Comparison of ENCODE assay signal across 16 cellular contexts in the genomic region with DNA sequence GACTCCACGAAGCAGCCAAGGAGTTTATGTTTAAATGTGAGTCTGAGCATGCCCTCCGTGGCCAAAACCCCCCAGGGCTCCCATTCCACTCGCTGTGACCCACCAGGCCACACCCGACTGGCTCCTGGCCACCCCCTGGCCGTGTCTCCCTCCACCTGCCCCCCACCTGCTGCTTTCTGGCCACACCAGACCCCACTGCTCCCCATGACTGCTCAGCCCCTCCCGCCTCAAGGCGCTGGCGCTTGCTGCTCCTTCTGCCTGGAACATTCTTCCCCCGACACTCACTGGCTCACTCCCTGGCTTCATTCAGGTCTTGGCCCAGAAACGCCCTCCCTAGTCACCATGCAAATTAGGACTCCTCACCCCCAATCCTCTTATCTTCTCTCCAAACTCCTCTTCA.
"Had no signal": no experiment of that assay in that cellular context is flagged by ENCODE, and none has a peak within 500 bp of the region (broad histone marks: within the 10 kb centered on the region; RNA-seq: fewer than 3 reads in every experiment).

No MANE protein-coding gene starts in this region.

- H3K4me1 ChIP-seq: foreskin keratinocyte, left lung, lower lobe of right lung had no signal

- H3K27me3 ChIP-seq: dorsolateral prefrontal cortex, foreskin keratinocyte had no signal

- DNase-seq: dermis blood vessel endothelial cell; dorsolateral prefrontal cortex; effector CD4-positive, alpha-beta T cell; effector memory CD4-positive, alpha-beta T cell; foreskin keratinocyte; heart right ventricle; hippocampal formation; left cardiac atrium; left lung; lower lobe of right lung; mammary epithelial cell; mesendoderm; midbrain had no signal

- H3K4me3 ChIP-seq: coronary artery, dorsolateral prefrontal cortex, esophagus muscularis mucosa, gastroesophageal sphincter, left lung, lower lobe of right lung had no signal

- H3K27ac ChIP-seq: coronary artery, esophagus muscularis mucosa, foreskin keratinocyte, gastroesophageal sphincter, left lung, lower lobe of right lung had no signal

- H3K36me3 ChIP-seq: esophagus muscularis mucosa, gastroesophageal sphincter, heart right ventricle, left lung, lower lobe of right lung had no signal

- H3K9me3 ChIP-seq: esophagus muscularis mucosa, gastroesophageal sphincter, heart right ventricle, left lung, lower lobe of right lung had no signal

- ATAC-seq: foreskin keratinocyte, gastroesophageal sphincter, left lung, lower lobe of right lung had no signal
